12 cellular contexts compared by ENCODE assay signal in genomic region chr10:48509974-48510692, GRCh38.
A peak's percentile ranks its signal among the peaks of the same experiment; 100 is the strongest.
DNase-seq lines count a peak whose midpoint lies in the region; ATAC-seq, FAIRE-seq and TF ChIP-seq lines count a peak whose summit lies in the region.
"Had no signal": no experiment of that assay in that cellular context is flagged by ENCODE, and none has a peak within 500 bp of the region (broad histone marks: within the 10 kb centered on the region; RNA-seq: fewer than 3 reads in every experiment).

No MANE protein-coding gene starts in this region.

- H3K27me3 Mint-ChIP-seq in H9 (ENCODE audit: low read depth): no peaks in the 10 kb centered on the region
- H3K27me3 Mint-ChIP-seq in WTC11 (ENCODE audit: low read depth): no peaks in the 10 kb centered on the region

- peaks cover 2% of the 10 kb centered on the region; the same call in 1 of the 2 replicates for H3K79me2 ChIP-seq in H9 (ENCODE audit: insufficient read depth, low read length)

- FAIRE-seq in D721Med (lab: Jason Lieb, UNC) (no peak), kidney (lab: Jason Lieb, UNC) (no peak)
- FAIRE-seq: colon had no signal

- no peak overlapping the region for H3K4me2 ChIP-seq in H9 (ENCODE audit: insufficient read depth, insufficient read length, low read length)

- H2AFZ ChIP-seq in H9 (ENCODE audit: low read length): no peak overlapping the region

- POLR2A ChIA-PET in WTC11 (lab: Charles Lee): no interaction called here

- H3K79me1 ChIP-seq in H9 (ENCODE audit: insufficient read depth, low read depth, low read length, poor library complexity, severe bottlenecking): no peaks in the 10 kb centered on the region

- H3K4me3 ChIP-seq in kidney (ENCODE audit: low read length in 2 of 2): no peak overlapping the region
- no peak overlapping the region for H3K4me3 ChIP-seq in aorta (ENCODE audit: low read length in 2 of 2)

- no peak overlapping the region for H2BK5ac ChIP-seq in H9 (ENCODE audit: insufficient read length, low read length)

- no peak overlapping the region for H2BK20ac ChIP-seq in H9 (ENCODE audit: low read depth, low read length, poor library complexity, severe bottlenecking)

- no peak overlapping the region for H4K91ac ChIP-seq in H9 (ENCODE audit: insufficient read length, low read depth, low read length)

- H3K14ac ChIP-seq in H9 (ENCODE audit: insufficient read depth, low read length): no peak overlapping the region

- no peak overlapping the region for H3T11ph ChIP-seq in H9 (ENCODE audit: low read length)

- H3K56ac ChIP-seq in H9 (ENCODE audit: insufficient read length, low read depth, low read length): no peak overlapping the region

- peak; percentile 35 for TF ChIP-seq CTCF in D721Med (IDR thresholded peaks at IDR 0.05; ENCODE audit: insufficient read depth, missing control alignments)
- peak; percentile 63 for TF ChIP-seq CTCF in H9 (conservative IDR thresholded peaks at IDR 0.05)
- TF ChIP-seq CTCF in WTC11 (IDR thresholded peaks at IDR 0.05): no peak
- TF ChIP-seq CTCF in kidney (IDR thresholded peaks at IDR 0.05; ENCODE audit: borderline replicate concordance, extremely low read depth, insufficient read depth): peak; percentile 12

- no peak overlapping the region for H4K8ac ChIP-seq in H9 (replicated peaks; ENCODE audit: insufficient read length, low read depth, low read length)

- H3K36me3 Mint-ChIP-seq in H9 (ENCODE audit: insufficient read depth in 1 of 3, low read depth in 3 of 3) (peaks cover 2 to 22% (median 4%) of the 10 kb centered on the region in 3 experiments), WTC11 (peaks cover 15% of the 10 kb centered on the region)

- no peak overlapping the region for H2BK12ac ChIP-seq in H9 (ENCODE audit: insufficient read length, low read depth, low read length)

- H2BK15ac ChIP-seq in H9 (ENCODE audit: low read depth, low read length): no peak overlapping the region

- H2AK5ac ChIP-seq in H9 (ENCODE audit: insufficient read length, low read length): no peak overlapping the region

- H3K27ac ChIP-seq in H9 (ENCODE audit: insufficient read length, low read depth, low read length) (no peak overlapping the region), kidney (ENCODE audit: low read depth in 2 of 2, low read length in 2 of 2) (no peak overlapping the region), aorta (ENCODE audit: low read depth in 1 of 2, low read length in 2 of 2) (no peak overlapping the region)

- H3K9me3 ChIP-seq in H9 (ENCODE audit: control insufficient read depth, low read depth, low read length) (no peaks in the 10 kb centered on the region), kidney (ENCODE audit: control insufficient read depth in 1 of 2, low read length in 2 of 2) (peaks cover 0 to 5% of the 10 kb centered on the region in 2 donors), aorta (ENCODE audit: control insufficient read depth, low read length) (no peaks in the 10 kb centered on the region)

- H3K9ac ChIP-seq in H9 (ENCODE audit: extremely low read depth, insufficient read length, low read length) (no peak overlapping the region), kidney (ENCODE audit: low read length in 2 of 2) (no peak overlapping the region)

- WGBS in H9 (ENCODE audit: extremely low coverage, insufficient read length, low lambda C conversion rate): no CpG with 5 or more reads among the region's 8 CpGs
- WGBS in aorta, 2 donors: 92 to 94% methylated on average over 8 of the region's 8 CpGs

- H3K23ac ChIP-seq in H9 (ENCODE audit: insufficient read length, low read depth, low read length): no peak overlapping the region

- H3K9me3 Mint-ChIP-seq in H9 (peaks cover 10 to 22% of the 10 kb centered on the region in 2 experiments), WTC11 (peaks cover 16% of the 10 kb centered on the region)

- H3K23me2 ChIP-seq in H9 (ENCODE audit: insufficient read length, low read depth, low read length, poor library complexity, severe bottlenecking): no peaks in the 10 kb centered on the region

- H3K27ac Mint-ChIP-seq in H9: peak overlapping the region in 1 of 3 experiments; percentile 37; a peak in 2 of 7 replicates
- H3K27ac Mint-ChIP-seq in WTC11: peak overlapping the region; percentile 6; the same call in 1 of the 2 replicates

- no peak overlapping the region for H3K18ac ChIP-seq in H9 (ENCODE audit: insufficient read length, low read depth, low read length)

- no peak overlapping the region for H2BK120ac ChIP-seq in H9 (ENCODE audit: low read depth, low read length, poor library complexity, severe bottlenecking)

- H3K4me3 Mint-ChIP-seq in H9 (no peak overlapping the region), WTC11 (no peak overlapping the region)

- H3K4me1 Mint-ChIP-seq in H9: peaks cover 18 to 23% of the 10 kb centered on the region in 2 experiments
- peaks cover 33% of the 10 kb centered on the region for H3K4me1 Mint-ChIP-seq in WTC11

- DNase-seq in D721Med (ENCODE audit: insufficient read length, low spot score) (no peak), H9 (peak; percentile 38), WTC11 (ENCODE audit: low spot score) (peak; percentile 37), kidney (no peak), aorta (no peak), cortex of kidney (lab: John Stamatoyannopoulos, UW) (no peak), glomerular visceral epithelial cell (ENCODE audit: extremely low spot score) (no peak), kidney glomerular epithelial cell (lab: John Stamatoyannopoulos, UW) (no peak)
- DNase-seq: activated CD4-positive, CD25-positive, alpha-beta regulatory T cell treated with anti-CD3 and anti-CD28 coated beads, Interleukin-2, amount 50 U/mL, for 72 hours; mesenchymal stem cell; NCI-H2081 had no signal

- H3K36me3 ChIP-seq in kidney (ENCODE audit: control insufficient read depth in 1 of 2, insufficient read depth in 2 of 2, low read length in 2 of 2) (no peaks in the 10 kb centered on the region), aorta (ENCODE audit: control insufficient read depth in 1 of 2, insufficient read depth in 2 of 2, low read length in 1 of 2) (no peaks in the 10 kb centered on the region)

- no peak overlapping the region for H4K5ac ChIP-seq in H9 (ENCODE audit: insufficient read length, low read depth, low read length)

- CTCF ChIA-PET in WTC11 (lab: Charles Lee): interaction anchor here (0.9 to 8.7 kb wide), 8 partner anchors 15 to 160 kb away, joined by 3 to 82 read pairs (median 4); no protein-coding TSS in a partner anchor

- H4K20me1 ChIP-seq in H9 (ENCODE audit: control insufficient read depth, insufficient read depth, insufficient read length): no peaks in the 10 kb centered on the region

- intact Hi-C loops in kidney (cut with DNase I): no loop called here
- intact Hi-C loops in aorta (cut with DNase I): loop anchor here in 1 of 2 donors (10.0 kb wide), 1 partner anchor 145 kb away; no protein-coding TSS in a partner anchor

- H3K4ac ChIP-seq in H9 (ENCODE audit: low read depth, low read length): no peak overlapping the region

- ATAC-seq in WTC11 (peak; percentile 18), aorta (ENCODE audit: low FRiP score) (no peak)

- H3K4me1 ChIP-seq in H9 (ENCODE audit: insufficient read depth, low read length) (no peaks in the 10 kb centered on the region; the same call in 1 of the 2 replicates), kidney (ENCODE audit: control insufficient read depth in 1 of 2, insufficient read depth in 1 of 2, low read depth in 1 of 2, low read length in 2 of 2) (no peaks in the 10 kb centered on the region), aorta (ENCODE audit: control insufficient read depth in 1 of 2, insufficient read depth in 2 of 2, low read length in 2 of 2) (no peaks in the 10 kb centered on the region)

- H3K27me3 ChIP-seq in H9 (ENCODE audit: insufficient read depth, low read length): no peaks in the 10 kb centered on the region
- H3K27me3 ChIP-seq in aorta (ENCODE audit: control insufficient read depth in 1 of 2, insufficient read depth in 2 of 2, low read length in 1 of 2): no peaks in the 10 kb centered on the region

TF ChIP-seq in WTC11, 78 proteins besides CTCF, POLR2A, EP300 and RAD21:
- TF ChIP-seq PRRX2 (CRISPR knock-in tag; IDR thresholded peaks at IDR 0.05): no peak
- no peak for TF ChIP-seq NR2C2 (CRISPR knock-in tag; IDR thresholded peaks at IDR 0.05)
- no peak for TF ChIP-seq IRF1 (CRISPR knock-in tag; IDR thresholded peaks at IDR 0.05)
- no peak for TF ChIP-seq ZNF416 (CRISPR knock-in tag; IDR thresholded peaks at IDR 0.05)
- TF ChIP-seq TP53 (CRISPR knock-in tag; IDR thresholded peaks at IDR 0.05): no peak
- TF ChIP-seq PREB (CRISPR knock-in tag; IDR thresholded peaks at IDR 0.05; ENCODE audit: borderline replicate concordance): no peak

Comparison
In these comparisons a context has a peak if more than half of its experiments do, and no peak if none do; other contexts are left out.
1. DNase-seq: peak in H9 (single experiment) and WTC11 (single experiment); none in D721Med (single experiment), kidney (single experiment), aorta (0 of 2), cortex of kidney (single experiment), glomerular visceral epithelial cell (single experiment) and kidney glomerular epithelial cell (single experiment).